In the genomic region with DNA sequence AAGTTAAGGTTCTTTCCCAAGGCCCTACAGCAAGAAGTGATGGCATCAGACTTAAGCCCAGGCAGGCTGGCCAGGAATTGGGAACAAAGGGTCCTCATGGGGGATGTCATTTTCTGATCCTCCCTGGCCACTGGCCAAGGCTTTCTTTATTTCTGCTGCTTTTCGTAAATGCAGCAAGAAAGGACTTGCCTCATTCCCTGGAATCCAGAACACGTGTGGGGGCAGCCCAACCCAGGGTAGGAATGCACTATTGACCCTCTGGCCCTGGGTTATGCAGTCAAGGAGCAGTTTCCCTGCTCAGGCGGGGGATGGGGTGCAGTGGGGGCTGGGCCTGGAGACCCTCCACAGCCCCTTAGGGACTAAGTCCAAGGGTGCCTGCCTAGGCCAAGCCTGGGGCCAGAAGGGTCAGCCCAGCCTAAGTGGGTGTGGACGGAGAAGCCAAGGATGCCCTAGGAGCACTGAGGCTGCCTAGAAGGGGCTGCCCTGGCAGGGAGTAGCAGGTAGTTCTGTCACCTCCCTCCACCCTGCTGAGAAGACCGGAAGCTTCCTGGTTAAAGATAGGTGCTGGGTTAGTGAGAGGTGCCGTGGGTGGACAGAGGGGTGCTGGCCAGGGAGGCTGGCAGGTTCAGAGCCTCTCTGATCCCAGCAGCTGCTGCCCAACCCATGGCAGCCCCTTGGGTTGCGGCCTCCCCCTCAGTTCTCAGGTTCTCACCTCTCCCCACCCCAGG, we compare ENCODE assay signal across 11 cellular contexts.
A peak's percentile ranks its signal among the peaks of the same experiment; 100 is the strongest.
DNase-seq lines count a peak whose midpoint lies in the region; ATAC-seq and TF ChIP-seq lines count a peak whose summit lies in the region.
"Had no signal": no experiment of that assay in that cellular context is flagged by ENCODE, and none has a peak within 500 bp of the region (broad histone marks: within the 10 kb centered on the region; RNA-seq: fewer than 3 reads in every experiment).

No MANE protein-coding gene starts in this region.

- H3K4me1 ChIP-seq in aorta (ENCODE audit: control insufficient read depth in 1 of 2, insufficient read depth in 2 of 2, low read length in 2 of 2): no peaks in the 10 kb centered on the region
- no peaks in the 10 kb centered on the region for H3K4me1 ChIP-seq in A673 (ENCODE audit: insufficient read depth, low read length, poor library complexity, severe bottlenecking)

- H3K4me3 Mint-ChIP-seq in nephron: peak overlapping the region in 2 of 3 experiments; percentile 85 to 88

- H3K27ac ChIP-seq in aorta (ENCODE audit: low read depth in 1 of 2, low read length in 2 of 2): no peak overlapping the region
- H3K27ac ChIP-seq in A673 (ENCODE audit: low read depth, low read length, poor library complexity, severe bottlenecking): no peak overlapping the region

- H3K36me3 Mint-ChIP-seq in nephron (ENCODE audit: low read depth): no peaks in the 10 kb centered on the region
- no peaks in the 10 kb centered on the region for H3K36me3 Mint-ChIP-seq in activated naive CD4-positive, alpha-beta T cell treated with anti-CD3 and anti-CD28 coated beads, Interleukin-2, amount 50 U/mL, for 72 hours

- no peaks in the 10 kb centered on the region for H3K9me3 ChIP-seq in aorta (ENCODE audit: control insufficient read depth, low read length)
- H3K9me3 ChIP-seq in A673 (ENCODE audit: low read depth, low read length, poor library complexity, severe bottlenecking): no peaks in the 10 kb centered on the region
- H3K9me3 ChIP-seq: mucosa of descending colon had no signal

- TF ChIP-seq CTCF in epithelial cell of esophagus (IDR thresholded peaks at IDR 0.05; ENCODE audit: insufficient read depth, low read depth, low read length, missing control alignments) (no peak), nephron (IDR thresholded peaks at IDR 0.05; ENCODE audit: unreplicated experiment in 3 of 3) (no peak), A673 (conservative IDR thresholded peaks at IDR 0.05; ENCODE audit: low read depth, low read length) (no peak)

- peaks cover 69% of the 10 kb centered on the region for H3K4me1 Mint-ChIP-seq in nephron

- CTCF ChIA-PET in A673 (lab: Charles Lee): no interaction called here

- H3K27me3 ChIP-seq in aorta (ENCODE audit: control insufficient read depth in 1 of 2, insufficient read depth in 2 of 2, low read length in 1 of 2) (no peaks in the 10 kb centered on the region), A673 (replicated peaks; ENCODE audit: insufficient read depth, low read depth, low read length, poor library complexity) (no peaks in the 10 kb centered on the region)

- H3K4me3 ChIP-seq in epithelial cell of esophagus (ENCODE audit: low read length) (no peak overlapping the region), aorta (ENCODE audit: low read length in 2 of 2) (no peak overlapping the region), A673 (ENCODE audit: low read depth, low read length, poor library complexity, severe bottlenecking) (no peak overlapping the region)
- H3K4me3 ChIP-seq: mucosa of descending colon had no signal

- intact Hi-C loops in Right ventricle myocardium superior (cut with DNase I): no loop called here
- intact Hi-C loops in left ventricle myocardium superior (cut with micrococcal nuclease): loop anchor here (5.0 kb wide), 1 partner anchor 74 kb away; no protein-coding TSS in a partner anchor
- intact Hi-C loops in aorta (cut with DNase I): no loop called here
- intact Hi-C loops in A673 (cut with micrococcal nuclease; ENCODE audit: unreplicated experiment): no loop called here

- ATAC-seq in Right ventricle myocardium superior (ENCODE audit: poor library complexity) (peak; percentile 6), left ventricle myocardium superior (no peak), aorta (ENCODE audit: low FRiP score) (peak; percentile 47), HG03045 (IDR thresholded peaks at IDR 0.05; ENCODE audit: unreplicated experiment) (no peak)
- ATAC-seq in activated naive CD4-positive, alpha-beta T cell treated with anti-CD3 and anti-CD28 coated beads, Interleukin-2, amount 50 U/mL, for 72 hours: no peak

- BruUV-seq in A673 (replicated peaks; lab: Mats Ljungman, UMichigan): no TSS peak

- peak overlapping the region; percentile 19 to 99 (median 94) for H3K27ac Mint-ChIP-seq in nephron
- no peak overlapping the region for H3K27ac Mint-ChIP-seq in activated naive CD4-positive, alpha-beta T cell treated with anti-CD3 and anti-CD28 coated beads, Interleukin-2, amount 50 U/mL, for 72 hours

- POLR2A ChIA-PET in A673 (lab: Charles Lee; ENCODE audit: low non-redundant PET): no interaction called here

- no peak for DNase-seq in Right ventricle myocardium superior
- no peak for DNase-seq in left ventricle myocardium superior
- DNase-seq in epithelial cell of esophagus (ENCODE audit: low read depth): peak; percentile 78
- DNase-seq in aorta: no peak
- DNase-seq in A673 (ENCODE audit: low spot score): no peak
- no peak for DNase-seq in activated naive CD4-positive, alpha-beta T cell treated with anti-CD3 and anti-CD28 coated beads, Interleukin-2, amount 50 U/mL, for 72 hours (ENCODE audit: low spot score in 2 of 2)
- DNase-seq: effector CD4-positive, alpha-beta T cell; Kasumi-1; mucosa of descending colon had no signal

- H3K27me3 Mint-ChIP-seq in nephron (ENCODE audit: low read depth): peaks cover 4% of the 10 kb centered on the region

- no peaks in the 10 kb centered on the region for H3K9me3 Mint-ChIP-seq in nephron
- H3K9me3 Mint-ChIP-seq in activated naive CD4-positive, alpha-beta T cell treated with anti-CD3 and anti-CD28 coated beads, Interleukin-2, amount 50 U/mL, for 72 hours: no peaks in the 10 kb centered on the region

- WGBS in aorta, 2 donors: 90 to 96% methylated on average over 7 of the region's 7 CpGs

- H3K36me3 ChIP-seq in aorta (ENCODE audit: control insufficient read depth in 1 of 2, insufficient read depth in 2 of 2, low read length in 1 of 2) (no peaks in the 10 kb centered on the region), A673 (ENCODE audit: insufficient read depth, low read length, poor library complexity, severe bottlenecking) (no peaks in the 10 kb centered on the region)

Comparison
In these comparisons a context has a peak if more than half of its experiments do, and no peak if none do; other contexts are left out.
1. ATAC-seq: peak in Right ventricle myocardium superior (single experiment) and aorta (single experiment); none in left ventricle myocardium superior (single experiment), HG03045 (single experiment) and activated naive CD4-positive, alpha-beta T cell treated with anti-CD3 and anti-CD28 coated beads, Interleukin-2, amount 50 U/mL, for 72 hours (0 of 2).
2. H3K27ac Mint-ChIP-seq: peak in nephron (3 of 3); none in activated naive CD4-positive, alpha-beta T cell treated with anti-CD3 and anti-CD28 coated beads, Interleukin-2, amount 50 U/mL, for 72 hours (0 of 2).